ENCODE assay signal across 17 cellular contexts in the genomic region with DNA sequence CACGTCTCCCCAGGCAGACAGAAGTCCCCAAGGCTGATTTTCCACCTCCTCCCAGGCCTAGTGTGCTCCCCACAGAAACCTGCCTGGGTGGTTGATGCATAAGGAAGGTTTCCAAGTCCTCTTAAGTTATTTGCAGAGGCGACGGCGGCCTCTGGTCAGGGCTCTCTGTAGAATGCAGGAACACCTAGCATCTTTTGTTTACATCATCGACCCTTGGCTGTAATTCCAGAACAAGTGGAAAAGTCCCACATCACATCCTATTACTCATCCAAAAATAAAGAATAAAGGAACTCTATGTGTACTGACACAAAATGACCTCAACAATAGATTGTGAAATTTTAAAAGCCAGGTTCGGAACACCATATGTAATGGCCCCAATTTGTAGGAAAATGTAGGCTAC.
A peak's percentile ranks its signal among the peaks of the same experiment; 100 is the strongest.
DNase-seq lines count a peak whose midpoint lies in the region; ATAC-seq, FAIRE-seq and TF ChIP-seq lines count a peak whose summit lies in the region.
"Had no signal": no experiment of that assay in that cellular context is flagged by ENCODE, and none has a peak within 500 bp of the region (broad histone marks: within the 10 kb centered on the region; RNA-seq: fewer than 3 reads in every experiment).

No MANE protein-coding gene starts in this region.

- no peak overlapping the region for H3K4me3 ChIP-seq in choroid plexus epithelial cell (ENCODE audit: low read depth, low read length)
- H3K4me3 ChIP-seq: adrenal gland, stomach, vagina had no signal

- no peak for FAIRE-seq in urothelium cell line (lab: Jason Lieb, UNC)
- FAIRE-seq: keratinocyte had no signal

- DNase-seq in M059J (ENCODE audit: low read depth) (peak; percentile 87), choroid plexus epithelial cell (ENCODE audit: low read depth) (peak; percentile 65), iris pigment epithelial cell (ENCODE audit: low read depth) (peak; percentile 82), urothelium cell line (ENCODE audit: low spot score) (peak; percentile 46), NAMALWA (ENCODE audit: low spot score) (no peak), HuH-7 (ENCODE audit: low spot score) (no peak)
- DNase-seq: activated CD4-positive, alpha-beta T cell treated with anti-CD3 and anti-CD28 coated beads, Interleukin-2, amount 50 U/mL, for 4 hours; activated T-cell treated with anti-CD3 and anti-CD28 coated beads, Interleukin-2, amount 50 U/mL, for 72 hours; adrenal gland; CD4-positive, CD25-positive, alpha-beta regulatory T cell; H7; NCI-H1417 treated with DMSO at 0.1 percent for 48 hours; NCI-H446; stomach had no signal

- TF ChIP-seq CTCF in choroid plexus epithelial cell (conservative IDR thresholded peaks at IDR 0.05; ENCODE audit: low read depth, low read length) = no peak

- ATAC-seq in HG03280 (IDR thresholded peaks at IDR 0.05; ENCODE audit: unreplicated experiment) = no peak
- ATAC-seq: activated T-cell treated with anti-CD3 and anti-CD28 coated beads, Interleukin-2, amount 50 U/mL, for 72 hours had no signal

Comparison
In these comparisons a context has a peak if more than half of its experiments do, and no peak if none do; other contexts are left out.
1. DNase-seq: peak in M059J (single experiment), choroid plexus epithelial cell (single experiment), iris pigment epithelial cell (single experiment) and urothelium cell line (single experiment); none in NAMALWA (single experiment) and HuH-7 (single experiment).